Comparison of ENCODE assay signal across 8 cellular contexts in the genomic region with DNA sequence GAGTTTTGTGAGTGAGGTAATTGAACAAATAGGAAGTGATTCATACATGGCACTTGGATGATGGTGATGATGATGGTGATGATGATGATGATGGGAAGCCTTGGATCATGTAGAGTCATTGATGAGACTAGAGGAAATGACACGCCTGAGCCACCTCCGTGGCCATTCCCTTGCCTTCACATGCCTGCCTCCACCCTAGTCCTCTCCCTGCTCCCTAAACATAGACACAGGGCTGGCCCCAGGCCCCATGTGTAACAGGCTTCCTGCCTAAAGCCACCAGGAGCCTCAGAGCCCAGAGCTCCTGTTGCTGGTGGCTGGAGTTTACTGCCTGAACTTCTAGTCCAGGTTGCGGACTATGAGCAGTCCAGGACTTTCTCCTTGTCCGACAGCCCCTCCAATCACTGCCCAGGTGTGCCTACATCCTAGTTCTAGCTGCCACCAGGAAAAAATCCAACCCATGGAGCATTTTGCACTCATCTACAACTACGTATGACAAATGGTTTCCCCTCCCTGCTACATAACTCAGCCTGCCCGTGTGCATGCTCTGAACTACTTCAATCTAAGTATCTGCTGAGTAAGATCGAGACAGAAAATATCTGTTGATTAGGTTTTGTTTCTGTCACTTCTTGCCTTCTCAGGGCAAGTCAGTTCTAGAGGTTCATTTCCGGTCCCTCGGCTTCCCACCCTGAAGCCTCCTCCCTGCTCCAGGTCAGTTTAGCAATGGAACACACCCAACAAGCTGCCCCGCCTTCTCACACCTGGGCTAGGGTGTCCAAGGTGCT. TPM values are rescaled to one million over a fixed set of nuclear protein-coding genes. Genes with fewer than 3 reads are reported as not detected.
DNase-seq lines count a peak whose midpoint lies in the region; ATAC-seq and TF ChIP-seq lines count a peak whose summit lies in the region.

No MANE protein-coding gene starts in this region.

- H3K9me3 Mint-ChIP-seq in type B pancreatic cell: peaks cover 4% of the 10 kb centered on the region

- H3K36me3 Mint-ChIP-seq in type B pancreatic cell: no peaks in the 10 kb centered on the region

- H3K4me3 Mint-ChIP-seq in type B pancreatic cell: peak overlapping the region; percentile 29

- peak overlapping the region; percentile 85 for H3K27ac Mint-ChIP-seq in type B pancreatic cell

- no peak for TF ChIP-seq CTCF in type B pancreatic cell (conservative IDR thresholded peaks at IDR 0.05)

- ATAC-seq in HG03039 (IDR thresholded peaks at IDR 0.05; ENCODE audit: unreplicated experiment): peak; percentile 53

- peaks cover 4% of the 10 kb centered on the region for H3K27me3 Mint-ChIP-seq in type B pancreatic cell

- DNase-seq in stimulated activated CD4-positive, alpha-beta T cell treated with anti-CD3 and anti-CD28 coated beads, Interleukin-1b, Interleukin-23, amount 100 ng/mL, for 48 hours: peak; percentile 64
- DNase-seq in stimulated activated CD4-positive, alpha-beta T cell treated with anti-CD3 and anti-CD28 coated beads, Interleukin-4, amount 100 ng/mL, for 1 hour: no peak
- peak; percentile 55 to 56 for DNase-seq in activated T-cell treated with anti-CD3 and anti-CD28 coated beads, Interleukin-2, amount 50 U/mL, for 48 hours
- DNase-seq in type B pancreatic cell (ENCODE audit: extremely low spot score, unreplicated experiment): no peak
- DNase-seq in SKM-1 (lab: John Stamatoyannopoulos, UW; ENCODE audit: unreplicated experiment): no peak
- DNase-seq in NCI-H526 (lab: John Stamatoyannopoulos, UW): no peak
- no peak for DNase-seq in iPS-NIHi11 (ENCODE audit: low spot score)

- H3K4me1 Mint-ChIP-seq in type B pancreatic cell (ENCODE audit: unreplicated experiment): no peaks in the 10 kb centered on the region

RNA-seq across cellular contexts. Expression of a gene that starts 35.5 kb away (rescaled TPM):
- 7.5 and 9.3 TPM in 2 replicates for total RNA-seq in type B pancreatic cell (ENCODE audit: low replicate concordance)

Comparison
In these comparisons a context has a peak if more than half of its experiments do, and no peak if none do; other contexts are left out.
1. DNase-seq: peak in stimulated activated CD4-positive, alpha-beta T cell treated with anti-CD3 and anti-CD28 coated beads, Interleukin-1b, Interleukin-23, amount 100 ng/mL, for 48 hours (single experiment) and activated T-cell treated with anti-CD3 and anti-CD28 coated beads, Interleukin-2, amount 50 U/mL, for 48 hours (2 of 2); none in stimulated activated CD4-positive, alpha-beta T cell treated with anti-CD3 and anti-CD28 coated beads, Interleukin-4, amount 100 ng/mL, for 1 hour (single experiment), type B pancreatic cell (single experiment), SKM-1 (single experiment), NCI-H526 (0 of 2) and iPS-NIHi11 (single experiment).